1 cellular context compared by ENCODE assay signal in the genomic region with DNA sequence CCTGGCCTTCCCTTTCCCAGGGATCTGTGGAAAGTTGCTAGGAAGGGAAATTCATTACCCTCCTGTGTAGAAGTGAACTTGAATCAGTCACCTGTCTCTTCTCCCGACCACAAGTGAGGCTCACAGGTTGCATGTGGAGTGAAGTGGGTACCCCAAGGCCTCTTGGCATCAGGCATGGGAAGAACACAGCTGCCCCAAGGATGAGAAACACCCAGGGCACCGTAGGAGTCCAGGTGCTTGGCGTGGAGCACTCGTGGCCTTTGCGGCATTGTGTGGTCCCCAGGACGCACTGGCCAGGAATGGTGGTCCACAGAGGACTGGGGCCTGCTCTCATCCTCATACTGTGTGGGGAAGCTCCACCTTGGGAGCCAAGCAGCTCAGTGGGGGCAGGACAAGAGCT.
TF ChIP-seq lines count a peak whose summit lies in the region.

No MANE protein-coding gene starts in this region.

TF ChIP-seq in HepG2, 621 proteins besides CTCF, POLR2A, EP300 and RAD21:
- TF ChIP-seq, protein P1, sequence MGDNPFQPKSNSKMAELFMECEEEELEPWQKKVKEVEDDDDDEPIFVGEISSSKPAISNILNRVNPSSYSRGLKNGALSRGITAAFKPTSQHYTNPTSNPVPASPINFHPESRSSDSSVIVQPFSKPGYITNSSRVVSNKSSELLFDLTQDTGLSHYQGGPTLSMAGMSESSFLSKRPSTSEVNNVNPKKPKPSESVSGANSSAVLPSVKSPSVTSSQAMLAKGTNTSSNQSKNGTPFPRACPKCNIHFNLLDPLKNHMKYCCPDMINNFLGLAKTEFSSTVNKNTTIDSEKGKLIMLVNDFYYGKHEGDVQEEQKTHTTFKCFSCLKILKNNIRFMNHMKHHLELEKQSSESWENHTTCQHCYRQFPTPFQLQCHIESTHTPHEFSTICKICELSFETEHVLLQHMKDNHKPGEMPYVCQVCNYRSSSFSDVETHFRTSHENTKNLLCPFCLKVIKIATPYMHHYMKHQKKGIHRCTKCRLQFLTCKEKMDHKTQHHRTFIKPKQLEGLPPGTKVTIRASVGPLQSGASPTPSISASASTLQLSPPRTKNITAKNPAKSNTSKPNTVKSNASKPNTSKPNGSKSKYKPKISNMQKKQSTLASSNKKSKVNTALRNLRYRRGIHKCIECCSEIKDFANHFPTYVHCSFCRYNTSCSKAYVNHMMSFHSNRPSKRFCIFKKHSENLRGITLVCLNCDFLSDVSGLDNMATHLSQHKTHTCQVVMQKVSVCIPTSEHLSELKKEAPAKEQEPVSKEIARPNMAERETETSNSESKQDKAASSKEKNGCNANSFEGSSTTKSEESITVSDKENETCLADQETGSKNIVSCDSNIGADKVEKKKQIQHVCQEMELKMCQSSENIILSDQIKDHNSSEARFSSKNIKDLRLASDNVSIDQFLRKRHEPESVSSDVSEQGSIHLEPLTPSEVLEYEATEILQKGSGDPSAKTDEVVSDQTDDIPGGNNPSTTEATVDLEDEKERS (CRISPR knock-in tag; IDR thresholded peaks at IDR 0.05): no peak
- TF ChIP-seq AHR (CRISPR knock-in tag; IDR thresholded peaks at IDR 0.05) (0 out of 2 replicates have a peak, but pooled peaks have one; percentile 14), RFXANK (CRISPR knock-in tag; IDR thresholded peaks at IDR 0.05) (no peak)
